18 cellular contexts compared by ENCODE assay signal in the genomic region with DNA sequence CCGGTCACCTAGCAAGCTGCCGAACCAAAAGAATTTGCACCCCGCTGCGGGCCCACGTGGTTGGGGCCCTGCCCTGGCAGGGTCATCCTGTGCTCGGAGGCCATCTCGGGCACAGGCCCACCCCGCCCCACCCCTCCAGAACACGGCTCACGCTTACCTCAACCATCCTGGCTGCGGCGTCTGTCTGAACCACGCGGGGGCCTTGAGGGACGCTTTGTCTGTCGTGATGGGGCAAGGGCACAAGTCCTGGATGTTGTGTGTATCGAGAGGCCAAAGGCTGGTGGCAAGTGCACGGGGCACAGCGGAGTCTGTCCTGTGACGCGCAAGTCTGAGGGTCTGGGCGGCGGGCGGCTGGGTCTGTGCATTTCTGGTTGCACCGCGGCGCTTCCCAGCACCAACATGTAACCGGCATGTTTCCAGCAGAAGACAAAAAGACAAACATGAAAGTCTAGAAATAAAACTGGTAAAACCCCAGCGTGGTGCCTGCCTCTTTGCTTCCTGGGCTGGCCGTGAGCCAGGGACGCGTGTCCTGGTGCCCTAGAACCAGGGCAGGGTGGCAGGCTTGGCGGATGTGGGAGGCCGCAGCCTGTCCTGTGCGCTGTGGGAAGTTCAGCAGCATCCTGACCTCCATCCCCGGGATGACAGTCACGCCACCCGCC. TPM values are rescaled to one million over a fixed set of nuclear protein-coding genes. Genes with fewer than 3 reads are reported as not detected.
DNase-seq lines count a peak whose midpoint lies in the region; ATAC-seq and TF ChIP-seq lines count a peak whose summit lies in the region.
"Had no signal": no experiment of that assay in that cellular context is flagged by ENCODE, and none has a peak within 500 bp of the region (broad histone marks: within the 10 kb centered on the region; RNA-seq: fewer than 3 reads in every experiment).

No MANE protein-coding gene starts in this region.

- DNase-seq in SK-N-SH (peak; percentile 59), body of pancreas (peak in 2 of 4 donors; percentile 51 to 57), sigmoid colon (peak; percentile 60), G401 (ENCODE audit: low spot score) (no peak), NCI-H1436 treated with DMSO at 0.1 percent for 48 hours (lab: John Stamatoyannopoulos, UW) (no peak)
- DNase-seq: central memory CD4-positive, alpha-beta T cell; NCI-H1105; NCI-H82; stimulated activated CD4-positive, alpha-beta T cell treated with anti-CD3 and anti-CD28 coated beads, Interleukin-15, amount 100 ng/mL, for 24 hours had no signal

- H3K27me3 ChIP-seq in SK-N-SH (ENCODE audit: insufficient read depth) (no peaks in the 10 kb centered on the region), body of pancreas (no peaks in the 10 kb centered on the region), sigmoid colon (no peaks in the 10 kb centered on the region)
- H3K27me3 ChIP-seq: suprapubic skin had no signal

- H3K36me3 ChIP-seq in SK-N-SH (replicated peaks in 1 of 2; ENCODE audit: control insufficient read depth in 1 of 2, insufficient read depth in 2 of 2, low read length in 1 of 2) (peaks cover 44 to 56% of the 10 kb centered on the region in 2 experiments), body of pancreas (replicated peaks in 1 of 2; ENCODE audit: insufficient read depth in 1 of 2, low read depth in 2 of 2) (peaks cover 0 to 2% of the 10 kb centered on the region in 2 donors), sigmoid colon (peaks cover 0 to 52% (median 3%) of the 10 kb centered on the region in 4 donors)

- no peak overlapping the region for H2AFZ ChIP-seq in SK-N-SH (ENCODE audit: low read depth)
- H2AFZ ChIP-seq: parathyroid adenoma had no signal

- TF ChIP-seq CTCF in SK-N-SH (IDR thresholded peaks at IDR 0.05) = no peak
- no peak for TF ChIP-seq CTCF in body of pancreas (IDR thresholded peaks at IDR 0.05)
- no peak for TF ChIP-seq CTCF in sigmoid colon (IDR thresholded peaks at IDR 0.05)

- WGBS in SK-N-SH (ENCODE audit: low lambda C conversion rate) = 86% methylated on average over 29 of the region's 38 CpGs
- WGBS in body of pancreas, 2 donors = 75 to 79% methylated on average over 20 to 38 of the region's 38 CpGs
- WGBS in sigmoid colon, 2 donors = 77 to 85% methylated on average over 38 of the region's 38 CpGs

- H3K4me2 ChIP-seq in SK-N-SH = no peak overlapping the region

- in situ Hi-C loops in G401 (cut with HindIII; ENCODE audit: low sequenced_read_pairs) = loop anchor here (25.0 kb wide), 1 partner anchor 542 kb away; no protein-coding TSS in a partner anchor

- no peaks in the 10 kb centered on the region for H3K9me2 ChIP-seq in SK-N-SH

- H3K4me1 ChIP-seq in SK-N-SH (ENCODE audit: control insufficient read depth in 1 of 2, insufficient read depth in 2 of 2, low read depth in 1 of 2, low read length in 1 of 2) = peaks cover 13 to 33% of the 10 kb centered on the region in 2 experiments; a peak in 2 of 4 replicates
- peaks cover 14% of the 10 kb centered on the region for H3K4me1 ChIP-seq in body of pancreas
- H3K4me1 ChIP-seq in sigmoid colon = peaks cover 0 to 10% (median 3%) of the 10 kb centered on the region in 4 donors
- H3K4me1 ChIP-seq: parathyroid adenoma, suprapubic skin had no signal

- ATAC-seq in SK-N-SH treated with all-trans-retinoic acid at 6 μM for 48 hours = no peak
- no peak for ATAC-seq in body of pancreas
- ATAC-seq in HG02759 (IDR thresholded peaks at IDR 0.05; ENCODE audit: unreplicated experiment) = no peak
- ATAC-seq: activated CD4-positive, CD25-positive, alpha-beta regulatory T cell treated with anti-CD3 and anti-CD28 coated beads, Interleukin-2, amount 50 U/mL, for 24 hours; GM12878 had no signal

- TF ChIP-seq EP300 in SK-N-SH (IDR thresholded peaks at IDR 0.05; ENCODE audit: borderline replicate concordance in 1 of 2, low read depth in 1 of 2, low read length in 1 of 2) = no peak
- TF ChIP-seq EP300 in Ishikawa (IDR thresholded peaks at IDR 0.05; ENCODE audit: borderline replicate concordance) = no peak
- no peak for TF ChIP-seq EP300 in sigmoid colon (IDR thresholded peaks at IDR 0.05)

- peaks cover 68% of the 10 kb centered on the region for H4K20me1 ChIP-seq in SK-N-SH (ENCODE audit: insufficient read depth)

- H3K4me3 ChIP-seq in SK-N-SH (ENCODE audit: low read depth in 2 of 2, low read length in 1 of 2) (no peak overlapping the region), body of pancreas (no peak overlapping the region), sigmoid colon (no peak overlapping the region)
- H3K4me3 ChIP-seq: GM12878, suprapubic skin had no signal

- H3F3A ChIP-seq in SK-N-SH (replicated peaks; ENCODE audit: insufficient read depth) = peaks cover 66% of the 10 kb centered on the region

- CTCF ChIA-PET in SK-N-SH (lab: Yijun Ruan, JAX) = interaction anchor here (1.0 to 8.1 kb wide), 4 partner anchors 10 to 16 kb away, joined by 3 to 80 read pairs (median 6); no protein-coding TSS in a partner anchor

- POLR2A ChIA-PET in SK-N-SH (lab: Yijun Ruan, JAX) = interaction anchor here (0.9 to 1.2 kb wide), 2 partner anchors 9 to 10 kb away, joined by 3 to 4 read pairs; no protein-coding TSS in a partner anchor

- H3K79me2 ChIP-seq in SK-N-SH (ENCODE audit: insufficient read depth) = peaks cover 22% of the 10 kb centered on the region; the same call in 1 of the 2 replicates
- H3K79me2 ChIP-seq: parathyroid adenoma had no signal

- H3K9ac ChIP-seq in SK-N-SH = no peak overlapping the region
- H3K9ac ChIP-seq: parathyroid adenoma had no signal

- H3K27ac ChIP-seq in SK-N-SH (ENCODE audit: low read depth in 2 of 2, low read length in 1 of 2) (peak overlapping the region in 1 of 2 experiments; percentile 22; a peak in 2 of 4 replicates), body of pancreas (peak overlapping the region in 3 of 4 donors; percentile 18 to 47 (median 39)), sigmoid colon (no peak overlapping the region)
- H3K27ac ChIP-seq: parathyroid adenoma, suprapubic skin had no signal

- TF ChIP-seq POLR2A in body of pancreas (IDR thresholded peaks at IDR 0.05) = no peak
- no peak for TF ChIP-seq POLR2A in sigmoid colon (IDR thresholded peaks at IDR 0.05)

- H3K9me3 ChIP-seq in SK-N-SH (no peaks in the 10 kb centered on the region), body of pancreas (no peaks in the 10 kb centered on the region), sigmoid colon (no peaks in the 10 kb centered on the region)
- H3K9me3 ChIP-seq: suprapubic skin had no signal

- TF ChIP-seq RAD21 in SK-N-SH (IDR thresholded peaks at IDR 0.05; ENCODE audit: low read length) (no peak), Ishikawa (IDR thresholded peaks at IDR 0.05; ENCODE audit: low read depth) (no peak)

- intact Hi-C loops in body of pancreas (cut with DNase I) (no loop called here), sigmoid colon (cut with DNase I) (no loop called here)

TF ChIP-seq in SK-N-SH, 30 proteins besides CTCF, POLR2A, EP300 and RAD21 (continues in another document):
- TF ChIP-seq MXI1 (IDR thresholded peaks at IDR 0.05; ENCODE audit: low read depth, low read length) (no peak), RFX5 (IDR thresholded peaks at IDR 0.05; ENCODE audit: low read length) (no peak), POLR2AphosphoS5 (IDR thresholded peaks at IDR 0.05; ENCODE audit: low read depth, low read length) (peak; percentile 30; the same call in 1 of the 2 replicates)

TF ChIP-seq in SK-N-SH treated with all-trans-retinoic acid at 6 μM for 48 hours, 23 proteins besides CTCF, POLR2A, EP300 and RAD21 (continues in another document):
- no peak for TF ChIP-seq PPARA (CRISPR knock-in tag; IDR thresholded peaks at IDR 0.05; ENCODE audit: borderline replicate concordance)

TF ChIP-seq in Ishikawa, 13 proteins besides CTCF, POLR2A, EP300 and RAD21:
- TF ChIP-seq YY1 (IDR thresholded peaks at IDR 0.05; ENCODE audit: low read depth) = no peak
- TF ChIP-seq NFIC (IDR thresholded peaks at IDR 0.05) = peak; percentile 59
- no peak for TF ChIP-seq FOXM1 (IDR thresholded peaks at IDR 0.05; ENCODE audit: borderline replicate concordance, low read depth)
- TF ChIP-seq CREB1 (IDR thresholded peaks at IDR 0.05; ENCODE audit: low read depth) = no peak
- TF ChIP-seq, protein P1, sequence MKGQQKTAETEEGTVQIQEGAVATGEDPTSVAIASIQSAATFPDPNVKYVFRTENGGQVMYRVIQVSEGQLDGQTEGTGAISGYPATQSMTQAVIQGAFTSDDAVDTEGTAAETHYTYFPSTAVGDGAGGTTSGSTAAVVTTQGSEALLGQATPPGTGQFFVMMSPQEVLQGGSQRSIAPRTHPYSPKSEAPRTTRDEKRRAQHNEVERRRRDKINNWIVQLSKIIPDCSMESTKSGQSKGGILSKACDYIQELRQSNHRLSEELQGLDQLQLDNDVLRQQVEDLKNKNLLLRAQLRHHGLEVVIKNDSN (IDR thresholded peaks at IDR 0.05) = no peak
- 0 out of 2 replicates have a peak, but pooled peaks have one; percentile 4 for TF ChIP-seq TCF12 (IDR thresholded peaks at IDR 0.05; ENCODE audit: low read depth)
- TF ChIP-seq CEBPB (IDR thresholded peaks at IDR 0.05) = no peak
- TF ChIP-seq TAF1 (IDR thresholded peaks at IDR 0.05; ENCODE audit: low read depth) = no peak
- TF ChIP-seq ZBTB7A (IDR thresholded peaks at IDR 0.05; ENCODE audit: low read depth) = no peak

RNA-seq across cellular contexts. Expression of a gene that starts 13.2 kb away (rescaled TPM):
- polyA plus RNA-seq in SK-N-SH (2012; rRNA removed) (242 and 285 TPM in 2 replicates), sigmoid colon (10 to 100 TPM; 12.0 to 18.8 (median 14.8) TPM)
- 196 and 213 TPM in 2 replicates for polyA plus RNA-seq in SK-N-SH (2012; cell fraction: cytosol; rRNA removed)
- polyA plus RNA-seq in SK-N-SH (2012; cell fraction: nucleus; rRNA removed) = 319 and 430 TPM in 2 replicates
- total RNA-seq in body of pancreas (100 to 1,000 TPM in 1 of 2 donors, 10 to 100 TPM in 1; 90.3 to 201 TPM), sigmoid colon (10 to 100 TPM in 3 of 4 donors, 1 to 10 TPM in 1; 7.7 to 56.8 (median 31.1) TPM)
- 91.6 and 101 TPM in 2 replicates for total RNA-seq in G401 (2014; rRNA removed; shearing (Covaris generic))

RNA-seq across cellular contexts. Expression of a gene that starts 21.0 kb away (rescaled TPM):
- polyA plus RNA-seq in SK-N-SH (2012; rRNA removed) (30.8 and 33.1 TPM in 2 replicates), sigmoid colon (10 to 100 TPM; 12.0 to 25.7 (median 16.2) TPM)
- 27.2 and 30.5 TPM in 2 replicates for polyA plus RNA-seq in SK-N-SH (2012; cell fraction: cytosol; rRNA removed)
- 93.5 and 102 TPM in 2 replicates for polyA plus RNA-seq in SK-N-SH (2012; cell fraction: nucleus; rRNA removed)
- total RNA-seq in body of pancreas (10 to 100 TPM; 13.0 to 26.7 TPM), sigmoid colon (10 to 100 TPM; 19.3 to 42.9 (median 21.0) TPM)
- 17.1 and 19.8 TPM in 2 replicates for total RNA-seq in G401 (2014; rRNA removed; shearing (Covaris generic))

RNA-seq across cellular contexts. Expression of a gene that starts 49.7 kb away (rescaled TPM):
- polyA plus RNA-seq in SK-N-SH (2012; rRNA removed) = not detected in 2 replicates
- not detected in 2 replicates for polyA plus RNA-seq in SK-N-SH (2012; cell fraction: cytosol; rRNA removed)
- 0.02 TPM in 1 of 2 replicates, not detected in the other for polyA plus RNA-seq in SK-N-SH (2012; cell fraction: nucleus; rRNA removed)
- total RNA-seq in body of pancreas = not detected
- not detected for total RNA-seq in sigmoid colon
- polyA plus RNA-seq in sigmoid colon = not detected
- not detected in 2 replicates for total RNA-seq in G401 (2014; rRNA removed; shearing (Covaris generic))
- total RNA-seq: Daoy, mononuclear cell, suprapubic skin had no signal
- polyA plus RNA-seq: GM12878 had no signal

Comparison
In these comparisons a context has a peak if more than half of its experiments do, and no peak if none do; other contexts are left out.
1. DNase-seq: peak in SK-N-SH (single experiment) and sigmoid colon (single experiment); none in G401 (single experiment) and NCI-H1436 treated with DMSO at 0.1 percent for 48 hours (single experiment).
2. H3K27ac ChIP-seq: peak in body of pancreas (3 of 4); none in sigmoid colon (0 of 4).